Comparison of ENCODE assay signal across 8 cellular contexts in genomic region chr2:3535794-3536681, GRCh38. TPM values are rescaled to one million over a fixed set of nuclear protein-coding genes. Genes with fewer than 3 reads are reported as not detected.
DNase-seq lines count a peak whose midpoint lies in the region; ATAC-seq and TF ChIP-seq lines count a peak whose summit lies in the region.

No MANE protein-coding gene starts in this region.

- CTCF ChIA-PET in activated naive CD4-positive, alpha-beta T cell treated with anti-CD3 and anti-CD28 coated beads, Interleukin-2, amount 10 ng/mL, durations not matched to agents 7 days and 5 days (lab: Charles Lee): interaction anchor here (2.0 kb wide), 1 partner anchor 11 kb away, joined by 7 read pairs; no protein-coding TSS in a partner anchor

- peaks cover 5% of the 10 kb centered on the region for H3K4me1 Mint-ChIP-seq in activated naive CD4-positive, alpha-beta T cell treated with anti-CD3 and anti-CD28 coated beads, Interleukin-2, amount 10 ng/mL, durations not matched to agents 7 days and 5 days

- peak overlapping the region; percentile 77 for H3K27ac Mint-ChIP-seq in activated naive CD4-positive, alpha-beta T cell treated with anti-CD3 and anti-CD28 coated beads, Interleukin-2, amount 10 ng/mL, durations not matched to agents 7 days and 5 days

- 4 to 5% methylated on average over 24 of the region's 24 CpGs for WGBS in aorta, 2 donors

- no peak for DNase-seq in activated naive CD4-positive, alpha-beta T cell treated with anti-CD3 and anti-CD28 coated beads, Interleukin-2, amount 10 ng/mL, durations not matched to agents 7 days and 5 days
- no peak for DNase-seq in activated naive CD4-positive, alpha-beta T cell treated with Interleukin-2 at 50 U/mL for 16 hours
- DNase-seq in epithelial cell of proximal tubule (ENCODE audit: low read depth) (peak; percentile 66), myocyte (ENCODE audit: low read depth) (peak; percentile 86), aorta (peak; percentile 84 to 88), iPS-NIHi7 (ENCODE audit: extremely low spot score) (no peak), NCI-H526 treated with DMSO at 0.1 percent for 48 hours (lab: John Stamatoyannopoulos, UW) (no peak)

- peak overlapping the region; percentile 70 for H3K4me3 Mint-ChIP-seq in activated naive CD4-positive, alpha-beta T cell treated with anti-CD3 and anti-CD28 coated beads, Interleukin-2, amount 10 ng/mL, durations not matched to agents 7 days and 5 days

- H3K27ac ChIP-seq in aorta (ENCODE audit: low read depth in 1 of 2, low read length in 2 of 2): peak overlapping the region; percentile 97 to 98

- no peaks in the 10 kb centered on the region for H3K27me3 Mint-ChIP-seq in activated naive CD4-positive, alpha-beta T cell treated with anti-CD3 and anti-CD28 coated beads, Interleukin-2, amount 10 ng/mL, durations not matched to agents 7 days and 5 days

- intact Hi-C loops in aorta (cut with DNase I): loop anchor here in 1 of 2 donors (1.0 to 5.0 kb wide), 3 partner anchors 17 to 44 kb away; partner anchors contain the start of genes ADI1 and RNASEH1

- H3K4me1 ChIP-seq in aorta (ENCODE audit: control insufficient read depth in 1 of 2, insufficient read depth in 2 of 2, low read length in 2 of 2): no peaks in the 10 kb centered on the region

- peaks cover 3% of the 10 kb centered on the region for H3K36me3 Mint-ChIP-seq in activated naive CD4-positive, alpha-beta T cell treated with anti-CD3 and anti-CD28 coated beads, Interleukin-2, amount 10 ng/mL, durations not matched to agents 7 days and 5 days

- H3K4me3 ChIP-seq in epithelial cell of proximal tubule (ENCODE audit: low read depth, low read length) (peak overlapping the region; percentile 66), aorta (ENCODE audit: low read length in 2 of 2) (peak overlapping the region; percentile 8 to 35)

- no peaks in the 10 kb centered on the region for H3K27me3 ChIP-seq in aorta (ENCODE audit: control insufficient read depth in 1 of 2, insufficient read depth in 2 of 2, low read length in 1 of 2)

- no peaks in the 10 kb centered on the region for H3K9me3 Mint-ChIP-seq in activated naive CD4-positive, alpha-beta T cell treated with anti-CD3 and anti-CD28 coated beads, Interleukin-2, amount 10 ng/mL, durations not matched to agents 7 days and 5 days

- no peaks in the 10 kb centered on the region for H3K36me3 ChIP-seq in aorta (ENCODE audit: control insufficient read depth in 1 of 2, insufficient read depth in 2 of 2, low read length in 1 of 2)

- no peaks in the 10 kb centered on the region for H3K9me3 ChIP-seq in aorta (ENCODE audit: control insufficient read depth, low read length)

- TF ChIP-seq CTCF in epithelial cell of proximal tubule (conservative IDR thresholded peaks at IDR 0.05; ENCODE audit: low read depth, low read length): peak; percentile 25

- peak; percentile 90 for ATAC-seq in SK-N-SH treated with all-trans-retinoic acid at 6 μM for 48 hours
- ATAC-seq in aorta (ENCODE audit: low FRiP score): peak; percentile 88

TF ChIP-seq in SK-N-SH treated with all-trans-retinoic acid at 6 μM for 48 hours, 23 proteins besides CTCF, POLR2A, EP300 and RAD21:
- TF ChIP-seq CREB5 (CRISPR knock-in tag; IDR thresholded peaks at IDR 0.05; ENCODE audit: low read depth) (no peak; the same call in 1 of the 2 replicates), ZFP3 (CRISPR knock-in tag; IDR thresholded peaks at IDR 0.05) (no peak), CSDC2 (CRISPR knock-in tag; IDR thresholded peaks at IDR 0.05) (peak; percentile 90), SNAI2 (CRISPR knock-in tag; IDR thresholded peaks at IDR 0.05) (0 out of 2 replicates have a peak, but pooled peaks have one; percentile 30)

RNA-seq across cellular contexts. Expression of gene ADI1, which starts 16.7 kb away (rescaled TPM):
- total RNA-seq in epithelial cell of proximal tubule (35.3 and 51.9 TPM in 2 replicates), myocyte (39.9 and 44.4 TPM in 2 replicates), aorta (10 to 100 TPM; 63.7 to 70.7 TPM)
- polyA plus RNA-seq in myocyte (2012): 34.3 TPM
- polyA plus RNA-seq in aorta: 100 to 1,000 TPM; 158 to 206 TPM

RNA-seq across cellular contexts. Expression of gene RNASEH1, which starts 22.1 kb away (rescaled TPM):
- total RNA-seq in epithelial cell of proximal tubule (19.5 and 35.1 TPM in 2 replicates), myocyte (30.6 and 32.9 TPM in 2 replicates), aorta (10 to 100 TPM; 19.9 to 20.1 TPM)
- polyA plus RNA-seq in myocyte (2012): 28.9 TPM
- 10 to 100 TPM; 11.0 to 19.5 TPM for polyA plus RNA-seq in aorta

RNA-seq across cellular contexts. Expression of gene RPS7, which starts 39.0 kb away (rescaled TPM):
- 3,039 and 4,770 TPM in 2 replicates for total RNA-seq in epithelial cell of proximal tubule
- total RNA-seq in myocyte: 1,520 and 2,124 TPM in 2 replicates
- 777 TPM for polyA plus RNA-seq in myocyte (2012)
- total RNA-seq in aorta: 100 to 1,000 TPM; 840 to 917 TPM
- polyA plus RNA-seq in aorta: 1,000 to 10,000 TPM; 1,928 to 3,519 TPM

RNA-seq across cellular contexts. Expression of gene COLEC11, which starts 58.9 kb away (rescaled TPM):
- 0.40 and 2.4 TPM in 2 replicates for total RNA-seq in epithelial cell of proximal tubule
- not detected in 2 replicates for total RNA-seq in myocyte
- 0.08 TPM for polyA plus RNA-seq in myocyte (2012)
- total RNA-seq in aorta: 1 to 10 TPM; 1.4 to 1.7 TPM
- polyA plus RNA-seq in aorta: 10 to 100 TPM; 31.3 to 33.2 TPM

Comparison
In these comparisons a context has a peak if more than half of its experiments do, and no peak if none do; other contexts are left out.
1. DNase-seq: peak in epithelial cell of proximal tubule (single experiment), myocyte (single experiment) and aorta (2 of 2); none in activated naive CD4-positive, alpha-beta T cell treated with anti-CD3 and anti-CD28 coated beads, Interleukin-2, amount 10 ng/mL, durations not matched to agents 7 days and 5 days (single experiment), activated naive CD4-positive, alpha-beta T cell treated with Interleukin-2 at 50 U/mL for 16 hours (single experiment), iPS-NIHi7 (single experiment) and NCI-H526 treated with DMSO at 0.1 percent for 48 hours (single experiment).